Comparison of ENCODE assay signal across 19 cellular contexts in genomic region chr19:53875602-53876340, GRCh38. TPM values are rescaled to one million over a fixed set of nuclear protein-coding genes. Genes with fewer than 3 reads are reported as not detected.
DNase-seq lines count a peak whose midpoint lies in the region; ATAC-seq, FAIRE-seq and TF ChIP-seq lines count a peak whose summit lies in the region.
"Had no signal": no experiment of that assay in that cellular context is flagged by ENCODE, and none has a peak within 500 bp of the region (broad histone marks: within the 10 kb centered on the region; RNA-seq: fewer than 3 reads in every experiment).

No MANE protein-coding gene starts in this region.

- H3K9me3 ChIP-seq in breast epithelium, result no peaks in the 10 kb centered on the region
- no peaks in the 10 kb centered on the region for H3K9me3 ChIP-seq in K562 (replicated peaks; ENCODE audit: control insufficient read depth, insufficient read depth, low read depth, low read length)
- no peaks in the 10 kb centered on the region for H3K9me3 ChIP-seq in sigmoid colon
- H3K9me3 ChIP-seq in SK-N-SH, result no peaks in the 10 kb centered on the region
- H3K9me3 ChIP-seq: left lung, pancreas, stomach had no signal

- intact Hi-C loops in MCF 10A (cut with micrococcal nuclease), result no loop called here
- intact Hi-C loops in breast epithelium (cut with DNase I; ENCODE audit: low total_unique reads), result loop anchor here (10.0 kb wide), 1 partner anchor 239 kb away; the partner anchor contains the start of genes PRPF31 and TFPT
- intact Hi-C loops in K562 (cut with micrococcal nuclease), result no loop called here
- intact Hi-C loops in sigmoid colon (cut with DNase I), result no loop called here

- H3K4me3 Mint-ChIP-seq in MCF 10A (ENCODE audit: unreplicated experiment), result no peak overlapping the region

- H3K27me3 ChIP-seq in breast epithelium, result no peaks in the 10 kb centered on the region
- no peaks in the 10 kb centered on the region for H3K27me3 ChIP-seq in K562 (ENCODE audit: control insufficient read depth in 2 of 2, insufficient read depth in 2 of 2, low read length in 2 of 2)
- peaks cover 0 to 20% (median 5%) of the 10 kb centered on the region in 3 donors for H3K27me3 ChIP-seq in sigmoid colon
- no peaks in the 10 kb centered on the region for H3K27me3 ChIP-seq in SK-N-SH (ENCODE audit: insufficient read depth)
- H3K27me3 ChIP-seq: pancreas had no signal

- TF ChIP-seq CTCF in MCF 10A (IDR thresholded peaks at IDR 0.05; ENCODE audit: unreplicated experiment), result no peak
- no peak for TF ChIP-seq CTCF in breast epithelium (IDR thresholded peaks at IDR 0.05)
- no peak for TF ChIP-seq CTCF in K562 (IDR thresholded peaks at IDR 0.05 in 2 of 3, conservative IDR thresholded peaks at IDR 0.05 in 1 of 3; ENCODE audit: insufficient read depth in 2 of 3, low read depth in 1 of 3, low read length in 3 of 3)
- TF ChIP-seq CTCF in sigmoid colon (IDR thresholded peaks at IDR 0.05), result no peak
- TF ChIP-seq CTCF in SK-N-SH (IDR thresholded peaks at IDR 0.05), result no peak

- H2AFZ ChIP-seq in K562 (ENCODE audit: low read depth, low read length) (no peak overlapping the region), SK-N-SH (ENCODE audit: low read depth) (no peak overlapping the region)

- no peak for TF ChIP-seq POLR2A in breast epithelium (IDR thresholded peaks at IDR 0.05)
- peak; percentile 33 for TF ChIP-seq POLR2A in K562 (conservative IDR thresholded peaks at IDR 0.05)
- no peak for TF ChIP-seq POLR2A in sigmoid colon (IDR thresholded peaks at IDR 0.05)

- H3K27ac Mint-ChIP-seq in MCF 10A (ENCODE audit: low read depth, unreplicated experiment), result no peak overlapping the region

- H3K36me3 ChIP-seq in breast epithelium (peaks cover 11% of the 10 kb centered on the region), K562 (ENCODE audit: control insufficient read depth, insufficient read depth, low read length) (peaks cover 38% of the 10 kb centered on the region; the same call in 2 of the 3 replicates), sigmoid colon (peaks cover 12 to 45% (median 28%) of the 10 kb centered on the region in 4 donors), SK-N-SH (replicated peaks in 1 of 2; ENCODE audit: control insufficient read depth in 1 of 2, insufficient read depth in 2 of 2, low read length in 1 of 2) (peaks cover 17 to 18% of the 10 kb centered on the region in 2 experiments)

- in situ Hi-C loops in K562 (cut with MboI), result no loop called here

- DNase-seq in MCF 10A (ENCODE audit: unreplicated experiment), result no peak
- no peak for DNase-seq in breast epithelium (ENCODE audit: low spot score in 2 of 2)
- peak; percentile 36 for DNase-seq in HT-29 (ENCODE audit: low spot score)
- DNase-seq in K562 (ENCODE audit: extremely low read depth in 1 of 4, low spot score in 3 of 4), result no peak
- DNase-seq in sigmoid colon, result no peak
- DNase-seq in RPMI8226, result no peak
- no peak for DNase-seq in SK-N-SH
- DNase-seq in KG1 (lab: John Stamatoyannopoulos, UW), result no peak
- DNase-seq: activated CD4-positive, alpha-beta T cell treated with anti-CD3 and anti-CD28 coated beads for 36 hours; Kasumi-1; left lung; NCI-H1105; NCI-H526; stimulated activated CD4-positive, alpha-beta T cell treated with anti-CD3 and anti-CD28 coated beads, Interleukin-2, amount 100 ng/mL, for 24 hours; stomach; T1000 had no signal

- no peak for TF ChIP-seq RAD21 in K562 (CRISPR knock-in tag; conservative IDR thresholded peaks at IDR 0.05 in 1 of 2, IDR thresholded peaks at IDR 0.05 in 1 of 2)
- no peak for TF ChIP-seq RAD21 in SK-N-SH (IDR thresholded peaks at IDR 0.05; ENCODE audit: low read length)

- H3K27ac ChIP-seq in breast epithelium (no peak overlapping the region), K562 (ENCODE audit: extremely low read depth, low read depth, low read length) (no peak overlapping the region), sigmoid colon (peak overlapping the region in 3 of 4 donors; percentile 14 to 41 (median 32)), SK-N-SH (ENCODE audit: low read depth in 2 of 2, low read length in 1 of 2) (no peak overlapping the region)
- H3K27ac ChIP-seq: pancreas had no signal

- H3K4me1 Mint-ChIP-seq in MCF 10A (ENCODE audit: insufficient read depth, unreplicated experiment), result peaks cover 5% of the 10 kb centered on the region

- 87% methylated on average over 14 of the region's 17 CpGs for WGBS in K562 (ENCODE audit: insufficient coverage, low coverage, missing lambda C conversion rate)
- WGBS in sigmoid colon, 2 donors, result 85 to 86% methylated on average over 17 of the region's 17 CpGs
- WGBS in SK-N-SH (ENCODE audit: low lambda C conversion rate), result 93% methylated on average over 17 of the region's 17 CpGs

- H3K79me2 ChIP-seq in K562 (ENCODE audit: control insufficient read depth, insufficient read depth, low read length) (peaks cover 28% of the 10 kb centered on the region), SK-N-SH (ENCODE audit: insufficient read depth) (peaks cover 17% of the 10 kb centered on the region)

- H3K9me2 ChIP-seq in SK-N-SH, result no peaks in the 10 kb centered on the region

- H3K4me2 ChIP-seq in K562 (ENCODE audit: insufficient read depth, low read length) (no peak overlapping the region), SK-N-SH (no peak overlapping the region)

- H4K20me1 ChIP-seq in K562 (replicated peaks; ENCODE audit: control insufficient read depth, insufficient read depth, low read length) (0 out of 2 replicates have a peak, but pooled peaks cover 5% of the 10 kb centered on the region), SK-N-SH (ENCODE audit: insufficient read depth) (peaks cover 38% of the 10 kb centered on the region; the same call in 1 of the 2 replicates)

- POLR2A ChIA-PET in MCF 10A (lab: Yijun Ruan, JAX), result interaction anchor here (0.8 to 1.9 kb wide), 2 partner anchors 8 to 12 kb away, joined by 3 to 6 read pairs; no protein-coding TSS in a partner anchor
- POLR2A ChIA-PET in K562 (lab: Yijun Ruan, JAX), result interaction anchor here (0.8 to 4.3 kb wide), 3 partner anchors 8 to 14 kb away, joined by 3 to 27 read pairs (median 8); partner anchors contain the start of gene MYADM
- POLR2A ChIA-PET in SK-N-SH (lab: Yijun Ruan, JAX), result interaction anchor here (1.1 kb wide), 1 partner anchor 149 kb away, joined by 3 read pairs; no protein-coding TSS in a partner anchor

- no peak for ATAC-seq in K562
- ATAC-seq: activated CD4-positive, alpha-beta T cell treated with anti-CD3 and anti-CD28 coated beads for 36 hours; left lung; pancreas had no signal

- FAIRE-seq in K562 (lab: Jason Lieb, UNC), result no peak
- FAIRE-seq: G401.6, pancreas had no signal

- no peaks in the 10 kb centered on the region for H3K9me3 Mint-ChIP-seq in MCF 10A (ENCODE audit: unreplicated experiment)

- TSS peak; percentile 31 for BruUV-seq in MCF 10A (replicated peaks; lab: Mats Ljungman, UMichigan)
- BruUV-seq in K562 (replicated peaks; lab: Mats Ljungman, UMichigan), result TSS peak; percentile 22

- no peaks in the 10 kb centered on the region for H3K27me3 Mint-ChIP-seq in MCF 10A (ENCODE audit: insufficient read depth, unreplicated experiment)
- H3K27me3 Mint-ChIP-seq: activated CD4-positive, alpha-beta T cell treated with anti-CD3 and anti-CD28 coated beads for 36 hours had no signal

- H3K4me3 ChIP-seq in breast epithelium (no peak overlapping the region), K562 (no peak overlapping the region), sigmoid colon (no peak overlapping the region), SK-N-SH (ENCODE audit: low read depth in 2 of 2, low read length in 1 of 2) (no peak overlapping the region)
- H3K4me3 ChIP-seq: left lung, pancreas had no signal

- TF ChIP-seq EP300 in K562 (IDR thresholded peaks at IDR 0.05; ENCODE audit: low read length) (no peak), sigmoid colon (IDR thresholded peaks at IDR 0.05) (no peak), SK-N-SH (IDR thresholded peaks at IDR 0.05; ENCODE audit: borderline replicate concordance in 1 of 2, low read depth in 1 of 2, low read length in 1 of 2) (no peak)

- H3K4me1 ChIP-seq in breast epithelium (no peaks in the 10 kb centered on the region), K562 (replicated peaks in 1 of 2; ENCODE audit: control insufficient read depth in 2 of 2, insufficient read depth in 2 of 2, low read length in 2 of 2) (peaks cover 9 to 39% of the 10 kb centered on the region in 2 experiments; a peak in 4 of 5 replicates), sigmoid colon (peaks cover 0 to 82% (median 74%) of the 10 kb centered on the region in 4 donors), SK-N-SH (ENCODE audit: control insufficient read depth in 1 of 2, insufficient read depth in 2 of 2, low read depth in 1 of 2, low read length in 1 of 2) (peaks cover 0 to 3% of the 10 kb centered on the region in 2 experiments; a peak in 1 of 4 replicates)

- CTCF ChIA-PET in MCF 10A (lab: Yijun Ruan, JAX) (interaction anchor here (0.5 kb wide), 1 partner anchor 509 kb away, joined by 3 read pairs; no protein-coding TSS in a partner anchor), K562 (lab: Yijun Ruan, JAX; ENCODE audit: low intra/inter-chr PET ratio) (interaction anchor here (0.6 kb wide), 1 partner anchor 37 kb away, joined by 4 read pairs; no protein-coding TSS in a partner anchor), SK-N-SH (lab: Yijun Ruan, JAX) (no interaction called here)

- no peaks in the 10 kb centered on the region for H3K9me1 ChIP-seq in K562 (ENCODE audit: control insufficient read depth, insufficient read depth, low read length)

- H3K9ac ChIP-seq in K562 (ENCODE audit: insufficient read depth in 1 of 2, low read depth in 2 of 2, low read length in 2 of 2) (no peak overlapping the region), SK-N-SH (no peak overlapping the region)

- peaks cover 68% of the 10 kb centered on the region for H3K36me3 Mint-ChIP-seq in MCF 10A (ENCODE audit: insufficient read depth, unreplicated experiment)

- H3F3A ChIP-seq in SK-N-SH (replicated peaks; ENCODE audit: insufficient read depth), result peaks cover 27% of the 10 kb centered on the region

RNA-seq across cellular contexts. Expression of gene PRKCG, which starts 6.2 kb away (rescaled TPM):
- total RNA-seq in MCF 10A (2022) (not detected in 2 replicates), breast epithelium (not detected), K562 (2014; rRNA removed) (not detected in 2 replicates), K562 (2014; rRNA removed; fragmentation: Illumina TruSeq; extraction: Trizol) (not detected in 2 replicates), K562 (2015; rRNA removed; fragmentation: Illumina TruSeq; extraction: Trizol) (not detected in 2 replicates), K562 (2021) (0.09 TPM in 1 of 2 replicates, not detected in the other), sigmoid colon (not detected)
- total RNA-seq in HT-29 (2014; rRNA removed; shearing (Covaris generic)), result 0.03 and 0.05 TPM in 2 replicates
- total RNA-seq in K562 (2011; cell fraction: chromatin; rRNA removed; ENCODE audit: low replicate concordance), result 0.12 and 0.32 TPM in 2 replicates
- not detected in 2 replicates for total RNA-seq in K562 (2011; cell fraction: nucleolus; rRNA removed)
- 0.23 TPM in 1 of 2 replicates, not detected in the other for total RNA-seq in K562 (2011; cell fraction: nucleoplasm; rRNA removed)
- polyA plus RNA-seq in K562 (2011; rRNA removed) (0.04 TPM in 1 of 2 replicates, not detected in the other), K562 (2014; fragmentation: Illumina TruSeq; extraction: Trizol) (not detected in 2 replicates), K562 (2014; fragmentation: Nextera tagmentation; extraction: Ambion mirVana) (not detected), K562 (2014; rRNA removed) (not detected in 2 replicates), sigmoid colon (under 1 TPM in 2 of 3 donors, not detected in 1; under 0.01 to 0.34 TPM), SK-N-SH (2012; rRNA removed) (0.08 and 0.26 TPM in 2 replicates)
- polyA plus RNA-seq in K562 (2011; cell fraction: cytosol; rRNA removed), result not detected in 2 replicates
- 0.06 and 0.20 TPM in 2 replicates for polyA plus RNA-seq in K562 (2011; cell fraction: nucleus; rRNA removed)
- polyA plus RNA-seq in K562 (2012), result 0.08 TPM in 2 replicates
- polyA minus RNA-seq in K562 (2011; rRNA and poly(A)+ RNA removed), result not detected in 2 replicates
- not detected in 2 replicates for polyA minus RNA-seq in K562 (2011; cell fraction: cytosol; rRNA and poly(A)+ RNA removed)
- polyA minus RNA-seq in K562 (2011; cell fraction: nucleus; rRNA and poly(A)+ RNA removed), result 0.13 TPM in 1 of 2 replicates, not detected in the other
- 0.03 and 0.07 TPM in 2 replicates for polyA plus RNA-seq in SK-N-SH (2012; cell fraction: cytosol; rRNA removed)
- polyA plus RNA-seq in SK-N-SH (2012; cell fraction: nucleus; rRNA removed), result 1.2 and 1.4 TPM in 2 replicates
- total RNA-seq: left lung, stomach, ureter had no signal

RNA-seq across cellular contexts. Expression of gene MYADM, which starts 8.1 kb away (rescaled TPM):
- total RNA-seq in MCF 10A (2022), result 39.0 and 43.3 TPM in 2 replicates
- total RNA-seq in breast epithelium, result 10 to 100 TPM; 30.2 to 54.6 (median 41.9) TPM
- total RNA-seq in HT-29 (2014; rRNA removed; shearing (Covaris generic)), result 103 and 139 TPM in 2 replicates
- total RNA-seq in K562 (2011; cell fraction: chromatin; rRNA removed; ENCODE audit: low replicate concordance), result 19.5 and 22.5 TPM in 2 replicates
- total RNA-seq in K562 (2011; cell fraction: nucleolus; rRNA removed), result 18.0 and 24.3 TPM in 2 replicates
- 33.9 and 53.6 TPM in 2 replicates for total RNA-seq in K562 (2011; cell fraction: nucleoplasm; rRNA removed)
- total RNA-seq in K562 (2014; rRNA removed), result 4.5 and 14.4 TPM in 2 replicates
- total RNA-seq in K562 (2014; rRNA removed; fragmentation: Illumina TruSeq; extraction: Trizol), result 6.7 and 7.1 TPM in 2 replicates
- total RNA-seq in K562 (2015; rRNA removed; fragmentation: Illumina TruSeq; extraction: Trizol), result 14.4 and 16.0 TPM in 2 replicates
- 65.5 and 70.3 TPM in 2 replicates for total RNA-seq in K562 (2021)
- 5.6 and 17.2 TPM in 2 replicates for polyA plus RNA-seq in K562 (2011; rRNA removed)
- 20.7 and 50.3 TPM in 2 replicates for polyA plus RNA-seq in K562 (2011; cell fraction: cytosol; rRNA removed)
- 12.1 and 19.9 TPM in 2 replicates for polyA plus RNA-seq in K562 (2011; cell fraction: nucleus; rRNA removed)
- 35.3 and 47.6 TPM in 2 replicates for polyA plus RNA-seq in K562 (2012)
- polyA plus RNA-seq in K562 (2014; fragmentation: Illumina TruSeq; extraction: Trizol), result 26.1 and 44.1 TPM in 2 replicates
- polyA plus RNA-seq in K562 (2014; fragmentation: Nextera tagmentation; extraction: Ambion mirVana), result 10 to 100 TPM; 10.4 to 24.8 TPM
- polyA plus RNA-seq in K562 (2014; rRNA removed), result 18.5 and 19.5 TPM in 2 replicates
- polyA minus RNA-seq in K562 (2011; rRNA and poly(A)+ RNA removed), result 5.0 and 5.5 TPM in 2 replicates
- 24.6 and 31.3 TPM in 2 replicates for polyA minus RNA-seq in K562 (2011; cell fraction: cytosol; rRNA and poly(A)+ RNA removed)
- 3.1 and 4.2 TPM in 2 replicates for polyA minus RNA-seq in K562 (2011; cell fraction: nucleus; rRNA and poly(A)+ RNA removed)
- 100 to 1,000 TPM in 1 of 4 donors, 10 to 100 TPM in 3; 65.5 to 189 (median 97.3) TPM for total RNA-seq in sigmoid colon
- polyA plus RNA-seq in sigmoid colon, result 10 to 100 TPM in 1 of 3 donors, 1 to 10 TPM in 2; 7.9 to 44.1 (median 9.0) TPM
- 28.3 and 38.7 TPM in 2 replicates for polyA plus RNA-seq in SK-N-SH (2012; rRNA removed)
- polyA plus RNA-seq in SK-N-SH (2012; cell fraction: cytosol; rRNA removed), result 23.0 and 25.4 TPM in 2 replicates
- polyA plus RNA-seq in SK-N-SH (2012; cell fraction: nucleus; rRNA removed), result 49.8 and 50.7 TPM in 2 replicates

RNA-seq across cellular contexts. Expression of gene CACNG7, which starts 33.3 kb away (rescaled TPM):
- not detected in 2 replicates for total RNA-seq in MCF 10A (2022)
- not detected for total RNA-seq in breast epithelium
- not detected in 2 replicates for total RNA-seq in HT-29 (2014; rRNA removed; shearing (Covaris generic))
- total RNA-seq in K562 (2011; cell fraction: chromatin; rRNA removed; ENCODE audit: low replicate concordance), result not detected in 2 replicates
- not detected in 2 replicates for total RNA-seq in K562 (2011; cell fraction: nucleolus; rRNA removed)
- not detected in 2 replicates for total RNA-seq in K562 (2011; cell fraction: nucleoplasm; rRNA removed)
- not detected in 2 replicates for total RNA-seq in K562 (2014; rRNA removed)
- total RNA-seq in K562 (2014; rRNA removed; fragmentation: Illumina TruSeq; extraction: Trizol), result not detected in 2 replicates
- not detected in 2 replicates for total RNA-seq in K562 (2015; rRNA removed; fragmentation: Illumina TruSeq; extraction: Trizol)
- not detected in 2 replicates for total RNA-seq in K562 (2021)
- polyA plus RNA-seq in K562 (2011; rRNA removed), result not detected in 2 replicates
- polyA plus RNA-seq in K562 (2011; cell fraction: cytosol; rRNA removed), result not detected in 2 replicates
- polyA plus RNA-seq in K562 (2011; cell fraction: nucleus; rRNA removed), result not detected in 2 replicates
- polyA plus RNA-seq in K562 (2012), result not detected in 2 replicates
- not detected in 2 replicates for polyA plus RNA-seq in K562 (2014; fragmentation: Illumina TruSeq; extraction: Trizol)
- polyA plus RNA-seq in K562 (2014; fragmentation: Nextera tagmentation; extraction: Ambion mirVana), result not detected
- polyA plus RNA-seq in K562 (2014; rRNA removed), result not detected in 2 replicates
- polyA minus RNA-seq in K562 (2011; rRNA and poly(A)+ RNA removed), result not detected in 2 replicates
- not detected in 2 replicates for polyA minus RNA-seq in K562 (2011; cell fraction: cytosol; rRNA and poly(A)+ RNA removed)
- polyA minus RNA-seq in K562 (2011; cell fraction: nucleus; rRNA and poly(A)+ RNA removed), result not detected in 2 replicates
- not detected for total RNA-seq in sigmoid colon
- polyA plus RNA-seq in sigmoid colon, result under 1 TPM in 1 of 3 donors, not detected in 2; 0.20 TPM
- polyA plus RNA-seq in SK-N-SH (2012; rRNA removed), result 25.7 and 30.7 TPM in 2 replicates
- polyA plus RNA-seq in SK-N-SH (2012; cell fraction: cytosol; rRNA removed), result 18.5 and 29.5 TPM in 2 replicates
- polyA plus RNA-seq in SK-N-SH (2012; cell fraction: nucleus; rRNA removed), result 34.0 and 43.1 TPM in 2 replicates
- total RNA-seq: activated CD4-positive, alpha-beta T cell treated with anti-CD3 and anti-CD28 coated beads for 36 hours; left lung; stomach; ureter had no signal

RNA-seq across cellular contexts. Expression of gene NLRP12, which starts 51.7 kb away (rescaled TPM):
- total RNA-seq in MCF 10A (2022), result not detected in 2 replicates
- 1 to 10 TPM in 1 of 3 donors, under 1 TPM in 2; 0.32 to 1.2 (median 0.66) TPM for total RNA-seq in breast epithelium
- not detected in 2 replicates for total RNA-seq in HT-29 (2014; rRNA removed; shearing (Covaris generic))
- total RNA-seq in K562 (2011; cell fraction: chromatin; rRNA removed; ENCODE audit: low replicate concordance), result not detected in 2 replicates
- total RNA-seq in K562 (2011; cell fraction: nucleolus; rRNA removed), result not detected in 2 replicates
- total RNA-seq in K562 (2011; cell fraction: nucleoplasm; rRNA removed), result not detected in 2 replicates
- not detected in 2 replicates for total RNA-seq in K562 (2014; rRNA removed)
- not detected in 2 replicates for total RNA-seq in K562 (2014; rRNA removed; fragmentation: Illumina TruSeq; extraction: Trizol)
- not detected in 2 replicates for total RNA-seq in K562 (2015; rRNA removed; fragmentation: Illumina TruSeq; extraction: Trizol)
- 0.04 TPM in 1 of 2 replicates, not detected in the other for total RNA-seq in K562 (2021)
- polyA plus RNA-seq in K562 (2011; rRNA removed), result not detected in 2 replicates
- polyA plus RNA-seq in K562 (2011; cell fraction: cytosol; rRNA removed), result not detected in 2 replicates
- 0.03 TPM in 1 of 2 replicates, not detected in the other for polyA plus RNA-seq in K562 (2011; cell fraction: nucleus; rRNA removed)
- polyA plus RNA-seq in K562 (2012), result 0.03 and 0.28 TPM in 2 replicates
- not detected in 2 replicates for polyA plus RNA-seq in K562 (2014; fragmentation: Illumina TruSeq; extraction: Trizol)
- not detected for polyA plus RNA-seq in K562 (2014; fragmentation: Nextera tagmentation; extraction: Ambion mirVana)
- 0.03 TPM in 1 of 2 replicates, not detected in the other for polyA plus RNA-seq in K562 (2014; rRNA removed)
- polyA minus RNA-seq in K562 (2011; rRNA and poly(A)+ RNA removed), result not detected in 2 replicates
- polyA minus RNA-seq in K562 (2011; cell fraction: cytosol; rRNA and poly(A)+ RNA removed), result not detected in 2 replicates
- polyA minus RNA-seq in K562 (2011; cell fraction: nucleus; rRNA and poly(A)+ RNA removed), result not detected in 2 replicates
- under 1 TPM in 3 of 4 donors, not detected in 1; 0.27 to 0.36 (median 0.33) TPM for total RNA-seq in sigmoid colon
- polyA plus RNA-seq in sigmoid colon, result under 1 TPM in 1 of 3 donors, not detected in 2; 0.10 TPM
- polyA plus RNA-seq in SK-N-SH (2012; rRNA removed), result 0.02 and 0.05 TPM in 2 replicates
- polyA plus RNA-seq in SK-N-SH (2012; cell fraction: cytosol; rRNA removed), result 0.01 TPM in 2 replicates
- 0.05 TPM in 1 of 2 replicates, not detected in the other for polyA plus RNA-seq in SK-N-SH (2012; cell fraction: nucleus; rRNA removed)
- total RNA-seq: activated CD4-positive, alpha-beta T cell treated with anti-CD3 and anti-CD28 coated beads for 36 hours had no signal

Comparison
In these comparisons a context has a peak if more than half of its experiments do, and no peak if none do; other contexts are left out.
1. H3K27ac ChIP-seq: peak in sigmoid colon (3 of 4); none in breast epithelium (0 of 2), K562 (single experiment) and SK-N-SH (0 of 2).